11 cellular contexts compared by ENCODE assay signal in genomic region chr1:6424619-6425593, GRCh38. TPM values are rescaled to one million over a fixed set of nuclear protein-coding genes. Genes with fewer than 3 reads are reported as not detected.
DNase-seq lines count a peak whose midpoint lies in the region; ATAC-seq and TF ChIP-seq lines count a peak whose summit lies in the region.
"Had no signal": no experiment of that assay in that cellular context is flagged by ENCODE, and none has a peak within 500 bp of the region (broad histone marks: within the 10 kb centered on the region; RNA-seq: fewer than 3 reads in every experiment).

ESPN (plus strand) TSS chr1:6424776; CDS start chr1:6424956, 180 bp downstream.

- no peaks in the 10 kb centered on the region for H3K36me3 Mint-ChIP-seq in activated naive CD4-positive, alpha-beta T cell treated with anti-CD3 and anti-CD28 coated beads, Interleukin-2, amount 10 ng/mL, durations not matched to agents 7 days and 5 days
- no peaks in the 10 kb centered on the region for H3K36me3 Mint-ChIP-seq in activated T-cell treated with anti-CD3 and anti-CD28 coated beads, Interleukin-2, amount 50 U/mL, for 4 hours (ENCODE audit: insufficient read depth)

- H3K9me3 ChIP-seq in left lung (no peaks in the 10 kb centered on the region), upper lobe of right lung (no peaks in the 10 kb centered on the region)
- H3K9me3 ChIP-seq: SJCRH30 had no signal

- H3K4me1 Mint-ChIP-seq in activated naive CD4-positive, alpha-beta T cell treated with anti-CD3 and anti-CD28 coated beads, Interleukin-2, amount 10 ng/mL, durations not matched to agents 7 days and 5 days = peaks cover 22% of the 10 kb centered on the region
- peaks cover 13% of the 10 kb centered on the region for H3K4me1 Mint-ChIP-seq in activated T-cell treated with anti-CD3 and anti-CD28 coated beads, Interleukin-2, amount 50 U/mL, for 4 hours (ENCODE audit: low read depth)

- H3K36me3 ChIP-seq in left lung (no peaks in the 10 kb centered on the region), upper lobe of right lung (no peaks in the 10 kb centered on the region)
- H3K36me3 ChIP-seq: SJCRH30 had no signal

- peaks cover 97% of the 10 kb centered on the region for H3K27me3 Mint-ChIP-seq in activated naive CD4-positive, alpha-beta T cell treated with anti-CD3 and anti-CD28 coated beads, Interleukin-2, amount 10 ng/mL, durations not matched to agents 7 days and 5 days
- peaks cover 46% of the 10 kb centered on the region for H3K27me3 Mint-ChIP-seq in activated T-cell treated with anti-CD3 and anti-CD28 coated beads, Interleukin-2, amount 50 U/mL, for 4 hours (ENCODE audit: low read depth)

- ATAC-seq in activated T-cell treated with anti-CD3 and anti-CD28 coated beads, Interleukin-2, amount 50 U/mL, for 4 hours = peak; percentile 29 to 35
- peak; percentile 41 for ATAC-seq in left lung
- peak; percentile 54 for ATAC-seq in upper lobe of right lung
- ATAC-seq in HG02759 (IDR thresholded peaks at IDR 0.05; ENCODE audit: unreplicated experiment) = no peak
- ATAC-seq in GM21576 (IDR thresholded peaks at IDR 0.05; ENCODE audit: unreplicated experiment) = no peak

- H3K9me3 Mint-ChIP-seq in activated naive CD4-positive, alpha-beta T cell treated with anti-CD3 and anti-CD28 coated beads, Interleukin-2, amount 10 ng/mL, durations not matched to agents 7 days and 5 days = no peaks in the 10 kb centered on the region
- no peaks in the 10 kb centered on the region for H3K9me3 Mint-ChIP-seq in activated T-cell treated with anti-CD3 and anti-CD28 coated beads, Interleukin-2, amount 50 U/mL, for 4 hours

- CTCF ChIA-PET in activated naive CD4-positive, alpha-beta T cell treated with anti-CD3 and anti-CD28 coated beads, Interleukin-2, amount 10 ng/mL, durations not matched to agents 7 days and 5 days (lab: Charles Lee) = interaction anchor here (1.2 to 2.6 kb wide), 2 partner anchors 14 to 178 kb away, joined by 4 to 26 read pairs; no protein-coding TSS in a partner anchor

- H3K27ac ChIP-seq in left lung (no peak within 1 kb of the TSS), upper lobe of right lung (no peak within 1 kb of the TSS)
- H3K27ac ChIP-seq: SJCRH30 had no signal

- DNase-seq in activated naive CD4-positive, alpha-beta T cell treated with anti-CD3 and anti-CD28 coated beads, Interleukin-2, amount 10 ng/mL, durations not matched to agents 7 days and 5 days = no peak
- DNase-seq in activated naive CD4-positive, alpha-beta T cell (lab: John Stamatoyannopoulos, UW) = no peak
- no peak for DNase-seq in activated T-cell treated with anti-CD3 and anti-CD28 coated beads, Interleukin-2, amount 50 U/mL, for 4 hours
- DNase-seq in left lung (peak in 1 of 2 donors; percentile 76), upper lobe of right lung (no peak), NCI-H524 treated with DMSO at 0.1 percent for 48 hours (lab: John Stamatoyannopoulos, UW) (no peak)
- DNase-seq: right cardiac atrium, SJCRH30 had no signal

- TF ChIP-seq CTCF in left lung (IDR thresholded peaks at IDR 0.05) = no peak
- TF ChIP-seq CTCF in upper lobe of right lung (IDR thresholded peaks at IDR 0.05) = no peak

- H3K27me3 ChIP-seq in left lung (peaks cover 44 to 100% of the 10 kb centered on the region in 2 donors), upper lobe of right lung (peaks cover 82% of the 10 kb centered on the region)

- no peak within 1 kb of the TSS for H3K27ac Mint-ChIP-seq in activated naive CD4-positive, alpha-beta T cell treated with anti-CD3 and anti-CD28 coated beads, Interleukin-2, amount 10 ng/mL, durations not matched to agents 7 days and 5 days

- H3K4me3 ChIP-seq in left lung (no peak within 1 kb of the TSS), upper lobe of right lung (no peak within 1 kb of the TSS)
- H3K4me3 ChIP-seq: SJCRH30 had no signal

- H3K4me1 ChIP-seq in left lung (peaks cover 15 to 33% of the 10 kb centered on the region in 2 donors), upper lobe of right lung (peaks cover 25% of the 10 kb centered on the region)
- H3K4me1 ChIP-seq: SJCRH30 had no signal

- intact Hi-C loops in left lung (cut with DNase I) (no loop called here), upper lobe of right lung (cut with DNase I) (no loop called here)

- H3K4me3 Mint-ChIP-seq in activated naive CD4-positive, alpha-beta T cell treated with anti-CD3 and anti-CD28 coated beads, Interleukin-2, amount 10 ng/mL, durations not matched to agents 7 days and 5 days = peak within 1 kb of the TSS; percentile 41
- peak within 1 kb of the TSS; percentile 64 for H3K4me3 Mint-ChIP-seq in activated T-cell treated with anti-CD3 and anti-CD28 coated beads, Interleukin-2, amount 50 U/mL, for 4 hours

RNA-seq across cellular contexts. Expression of gene ESPN, which starts in this region (rescaled TPM):
- under 1 TPM; 0.42 to 0.76 (median 0.60) TPM for total RNA-seq in activated T-cell treated with anti-CD3 and anti-CD28 coated beads, Interleukin-2, amount 50 U/mL, for 4 hours
- total RNA-seq in left lung = 1 to 10 TPM; 1.2 to 3.7 TPM
- total RNA-seq in upper lobe of right lung = 4.3 TPM
- total RNA-seq: Daoy had no signal

Comparison
In these comparisons a context has a peak if more than half of its experiments do, and no peak if none do; other contexts are left out.
1. Peak in ATAC-seq in activated T-cell treated with anti-CD3 and anti-CD28 coated beads, Interleukin-2, amount 50 U/mL, for 4 hours; RNA of the gene not detected or under 1 TPM.
2. ATAC-seq: peak in left lung (single experiment) and upper lobe of right lung (single experiment); none in HG02759 (single experiment) and GM21576 (single experiment).